Comparison of ENCODE assay signal across 20 cellular contexts in the genomic region with DNA sequence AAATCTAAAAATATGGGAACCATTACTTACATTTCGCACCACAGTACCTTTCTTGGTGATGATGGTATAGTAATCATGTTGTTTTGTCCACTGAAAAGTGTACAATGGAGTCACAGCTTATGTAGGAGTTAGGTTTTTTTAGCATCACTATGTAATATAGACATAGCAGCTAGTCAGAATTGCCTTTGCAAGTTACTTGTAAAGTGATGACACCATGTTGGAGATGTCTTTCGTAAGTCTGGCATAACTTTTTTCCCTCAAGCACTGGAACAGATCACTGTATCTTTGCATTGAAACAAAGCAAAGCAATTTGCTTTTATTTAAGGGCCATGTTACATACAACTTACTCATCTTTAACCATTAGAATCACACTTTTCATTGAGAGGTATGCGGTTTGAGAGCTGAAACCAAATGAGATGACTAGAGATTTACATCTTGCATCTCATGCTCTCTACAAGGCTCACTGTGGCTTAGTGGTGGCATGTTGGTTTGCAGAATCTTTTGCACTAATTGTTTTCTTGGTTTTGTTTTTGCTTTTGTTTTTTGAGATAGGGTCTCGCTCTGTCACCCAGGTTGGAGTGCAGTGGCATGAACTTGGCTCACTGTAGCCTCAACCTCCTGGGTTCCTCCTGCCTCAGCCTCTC.
"Had no signal": no experiment of that assay in that cellular context is flagged by ENCODE, and none has a peak within 500 bp of the region (broad histone marks: within the 10 kb centered on the region; RNA-seq: fewer than 3 reads in every experiment).

No MANE protein-coding gene starts in this region.

- H3K9me3 ChIP-seq: adrenal gland, lower lobe of right lung, spleen, upper lobe of right lung had no signal

- H3K27me3 ChIP-seq: adrenal gland, foreskin keratinocyte, hepatocyte, spleen, upper lobe of right lung had no signal

- H3K27me3 Mint-ChIP-seq: dendritic cell treated with granulocyte-macrophage colony-stimulating factor and Interleukin-4, amounts not matched to agents 40 ng/mL and 50 ng/mL, for 4 days had no signal

- H3K4me3 ChIP-seq: adrenal gland, hepatocyte, lower lobe of right lung, spleen, upper lobe of right lung had no signal

- H3K4me3 Mint-ChIP-seq: dendritic cell treated with granulocyte-macrophage colony-stimulating factor and Interleukin-4, amounts not matched to agents 40 ng/mL and 50 ng/mL, for 4 days; mesothelial cell of epicardium; nephron progenitor cell; WTC11 had no signal

- H3K27ac Mint-ChIP-seq: dendritic cell treated with granulocyte-macrophage colony-stimulating factor and Interleukin-4, amounts not matched to agents 40 ng/mL and 50 ng/mL, for 4 days; mesothelial cell of epicardium; nephron progenitor cell; WTC11 had no signal

- H3K4me1 ChIP-seq: foreskin keratinocyte, lower lobe of right lung, spleen, upper lobe of right lung had no signal

- DNase-seq: activated CD4-positive, alpha-beta T cell treated with anti-CD3 and anti-CD28 coated beads for 48 hours; activated CD8-positive, alpha-beta memory T cell treated with anti-CD3 and anti-CD28 coated beads for 24 hours; activated effector memory CD4-positive, alpha-beta T cell treated with Interleukin-2 at 50 U/mL for 16 hours; activated naive CD4-positive, alpha-beta T cell treated with anti-CD3 and anti-CD28 coated beads, Interleukin-2, amount 50 U/mL, for 16 hours; adrenal gland; effector CD8-positive, alpha-beta T cell; foreskin keratinocyte; left cardiac atrium; lower lobe of right lung; nephron progenitor cell; occipital lobe; posterior cingulate gyrus; retina; spleen; stimulated activated naive CD4-positive, alpha-beta T cell; upper lobe of right lung had no signal

- H3K9me3 Mint-ChIP-seq: dendritic cell treated with granulocyte-macrophage colony-stimulating factor and Interleukin-4, amounts not matched to agents 40 ng/mL and 50 ng/mL, for 4 days; mesothelial cell of epicardium; nephron progenitor cell; WTC11 had no signal

- H3K4me1 Mint-ChIP-seq: mesothelial cell of epicardium, nephron progenitor cell, WTC11 had no signal

- ATAC-seq: foreskin keratinocyte, left cardiac atrium, lower lobe of right lung, upper lobe of right lung, WTC11 had no signal
